In the genomic region with DNA sequence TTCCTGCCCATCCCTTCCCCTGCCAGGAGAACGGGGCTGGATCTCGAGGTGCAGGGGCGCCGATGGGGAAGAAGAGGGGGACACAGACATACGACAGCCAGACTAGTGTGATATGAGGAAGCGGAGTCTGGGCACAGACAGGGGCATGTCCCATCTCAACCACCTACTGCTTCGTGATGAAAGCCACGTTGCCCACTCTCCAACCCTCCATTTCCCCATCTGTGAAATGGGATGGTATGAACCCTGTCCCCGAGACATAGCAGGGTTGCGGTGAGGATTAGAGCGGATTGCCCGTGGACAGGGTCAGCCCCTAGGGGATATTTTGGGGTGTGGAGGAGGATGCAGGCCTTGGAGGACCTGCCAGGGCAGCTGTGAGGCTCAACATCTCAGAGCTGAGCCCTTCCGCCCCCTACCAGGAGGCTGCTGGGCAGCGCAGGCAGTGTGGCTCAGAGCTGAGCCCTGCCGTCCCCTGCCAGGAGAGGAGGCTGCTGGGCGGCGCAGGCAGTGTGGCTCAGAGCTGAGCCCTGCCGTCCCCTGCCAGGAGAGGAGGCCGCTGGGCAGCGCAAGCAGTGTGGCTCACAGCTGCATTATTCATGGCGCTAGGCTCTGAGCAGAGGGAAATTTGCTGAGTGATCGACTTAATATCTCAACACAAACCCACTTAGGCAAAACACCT, we compare ENCODE assay signal across 20 cellular contexts.
DNase-seq lines count a peak whose midpoint lies in the region; ATAC-seq, FAIRE-seq and TF ChIP-seq lines count a peak whose summit lies in the region.
"Had no signal": no experiment of that assay in that cellular context is flagged by ENCODE, and none has a peak within 500 bp of the region (broad histone marks: within the 10 kb centered on the region; RNA-seq: fewer than 3 reads in every experiment).

No MANE protein-coding gene starts in this region.

- POLR2A ChIA-PET in GM12878 (lab: Charles Lee) = no interaction called here

- WGBS in GM12878 (ENCODE audit: insufficient coverage, insufficient replicate concordance, low lambda C conversion rate, missing lambda C conversion rate) = 58% methylated on average over 22 of the region's 22 CpGs
- WGBS in neuronal stem cell (ENCODE audit: extremely low coverage in 2 of 2, insufficient read length in 2 of 2, insufficient replicate concordance in 1 of 2), 2 donors = no CpG with 5 or more reads among the region's 22 CpGs

- no peak overlapping the region for H3K4me2 ChIP-seq in GM12878 (ENCODE audit: control insufficient read depth, insufficient read depth)
- H3K4me2 ChIP-seq in neuronal stem cell (ENCODE audit: insufficient read depth, low read length, poor library complexity, severe bottlenecking) = no peak overlapping the region

- FAIRE-seq in GM12878 (lab: Jason Lieb, UNC) = no peak

- no peak for TF ChIP-seq EP300 in GM12878 (IDR thresholded peaks at IDR 0.05; ENCODE audit: borderline replicate concordance in 1 of 2, control insufficient read depth in 1 of 2, low read depth in 2 of 2, low read length in 2 of 2)

- BruUV-seq in GM12878 (replicated peaks; lab: Mats Ljungman, UMichigan) = no TSS peak

- no peak overlapping the region for H3K4ac ChIP-seq in neuronal stem cell (ENCODE audit: low read length)

- H3K4me1 ChIP-seq in GM12878 (ENCODE audit: control insufficient read depth, insufficient read depth, low read length) (no peaks in the 10 kb centered on the region), neuronal stem cell (ENCODE audit: control insufficient read depth in 2 of 2, insufficient read depth in 1 of 2, low read depth in 1 of 2, low read length in 2 of 2) (peaks cover 0 to 14% of the 10 kb centered on the region in 2 donors)
- H3K4me1 ChIP-seq: esophagus squamous epithelium, HAP-1, uterus had no signal

- no peaks in the 10 kb centered on the region for H3K79me2 ChIP-seq in GM12878 (ENCODE audit: control insufficient read depth, insufficient read depth, low read length)

- RAD21 ChIA-PET in GM12878 (lab: Charles Lee; ENCODE audit: unreplicated experiment) = no interaction called here

- ATAC-seq in GM12878 = peak; percentile 50; the same call in 1 of the 3 replicates
- no peak for ATAC-seq in GM21367 (IDR thresholded peaks at IDR 0.05; ENCODE audit: unreplicated experiment)
- ATAC-seq in GM21423 (IDR thresholded peaks at IDR 0.05; ENCODE audit: unreplicated experiment) = no peak
- ATAC-seq: activated CD8-positive, alpha-beta T cell treated with anti-CD3 and anti-CD28 coated beads for 36 hours had no signal

- peak overlapping the region; percentile 49 for H3K18ac ChIP-seq in neuronal stem cell (ENCODE audit: low read length)

- peak overlapping the region; percentile 65 for H2AK5ac ChIP-seq in neuronal stem cell (ENCODE audit: low read depth, low read length)

- SMC1A ChIA-PET in GM12878 (lab: Charles Lee; ENCODE audit: uncharacterized antibody, unreplicated experiment) = no interaction called here

- no peak overlapping the region for H2BK120ac ChIP-seq in neuronal stem cell (ENCODE audit: low read depth, low read length)

- no peak overlapping the region for H3K4me3 ChIP-seq in GM12878
- no peak overlapping the region for H3K4me3 ChIP-seq in neuronal stem cell (ENCODE audit: low read length in 2 of 2)
- H3K4me3 ChIP-seq: esophagus squamous epithelium, HAP-1, uterus had no signal

- peak overlapping the region; percentile 2 for H4K91ac ChIP-seq in neuronal stem cell (ENCODE audit: low read depth, low read length, poor library complexity)

- H3K27ac ChIP-seq in GM12878 (ENCODE audit: control insufficient read depth, insufficient read depth) (no peak overlapping the region), neuronal stem cell (replicated peaks; ENCODE audit: low read length) (no peak overlapping the region)
- H3K27ac ChIP-seq: esophagus squamous epithelium, uterus had no signal

- H3K36me3 ChIP-seq in GM12878 (ENCODE audit: control insufficient read depth in 2 of 2, insufficient read depth in 2 of 2, low read length in 1 of 2) = no peaks in the 10 kb centered on the region
- H3K36me3 ChIP-seq in neuronal stem cell (replicated peaks in 1 of 2; ENCODE audit: control insufficient read depth in 2 of 2, insufficient read depth in 2 of 2, low read length in 2 of 2) = peaks cover 0 to 5% of the 10 kb centered on the region in 2 donors
- H3K36me3 ChIP-seq: esophagus squamous epithelium, HAP-1, uterus had no signal

- H2BK15ac ChIP-seq in neuronal stem cell (ENCODE audit: low read length) = peak overlapping the region; percentile 65

- in situ Hi-C loops in GM12878 (cut with MboI) = no loop called here

- no peak for TF ChIP-seq POLR2A in GM12878 (IDR thresholded peaks at IDR 0.05; ENCODE audit: low read depth, low read length)

- no peak overlapping the region for H3K9ac ChIP-seq in GM12878 (ENCODE audit: control insufficient read depth, insufficient read depth, low read length)
- H3K9ac ChIP-seq in neuronal stem cell (ENCODE audit: low read depth, low read length, poor library complexity) = peak overlapping the region; percentile 53

- peaks cover 5% of the 10 kb centered on the region for H3K79me1 ChIP-seq in neuronal stem cell (ENCODE audit: low read depth, low read length)

- H2AFZ ChIP-seq in GM12878 (ENCODE audit: control insufficient read depth, low read depth, low read length) (no peak overlapping the region), neuronal stem cell (ENCODE audit: low read length) (no peak overlapping the region)

- intact Hi-C loops in GM12878 (cut with micrococcal nuclease; ENCODE audit: unreplicated experiment) = no loop called here

- H3K23ac ChIP-seq in neuronal stem cell (ENCODE audit: low read depth, low read length, poor library complexity) = peak overlapping the region; percentile 56

- H3K9me3 ChIP-seq in GM12878 (replicated peaks; ENCODE audit: control insufficient read depth, insufficient read depth, low read length) = no peaks in the 10 kb centered on the region; the same call in 2 of the 3 replicates
- peaks cover 0 to 12% of the 10 kb centered on the region in 2 donors for H3K9me3 ChIP-seq in neuronal stem cell (replicated peaks in 1 of 2; ENCODE audit: control insufficient read depth in 2 of 2, insufficient read depth in 1 of 2, low read depth in 1 of 2, low read length in 2 of 2)
- H3K9me3 ChIP-seq: esophagus squamous epithelium, HAP-1, uterus had no signal

- TF ChIP-seq CTCF in GM12873 (IDR thresholded peaks at IDR 0.05; ENCODE audit: insufficient read depth, low read depth, low read length, missing control alignments) (peak; percentile 6), GM12878 (IDR thresholded peaks at IDR 0.05 in 2 of 3, conservative IDR thresholded peaks at IDR 0.05 in 1 of 3; ENCODE audit: control insufficient read depth in 2 of 3, extremely low read depth in 1 of 3, insufficient read depth in 1 of 3, low read depth in 3 of 3, low read length in 3 of 3) (no peak)

- H4K8ac ChIP-seq in neuronal stem cell (ENCODE audit: low read depth, low read length) = no peak overlapping the region

- H2BK5ac ChIP-seq in neuronal stem cell (ENCODE audit: low read length) = no peak overlapping the region

- CTCF ChIA-PET in GM12878 (lab: Yijun Ruan, JAX) = interaction anchor here (0.9 kb wide), 1 partner anchor 19 kb away, joined by 6 read pairs; no protein-coding TSS in a partner anchor

- peak overlapping the region; percentile 25 for H3K14ac ChIP-seq in neuronal stem cell (ENCODE audit: low read length)

- H2BK12ac ChIP-seq in neuronal stem cell (ENCODE audit: low read length) = no peak overlapping the region

- peak; percentile 59 for DNase-seq in NCI-H2227 (lab: John Stamatoyannopoulos, UW; ENCODE audit: unreplicated experiment)
- no peak for DNase-seq in NCI-H2227 treated with DMSO at 0.1 percent for 48 hours (lab: John Stamatoyannopoulos, UW)
- DNase-seq in GM12878 (ENCODE audit: low read depth, low spot score) = no peak
- DNase-seq in neuronal stem cell (ENCODE audit: low spot score) = no peak
- DNase-seq in mesenteric fat pad (ENCODE audit: low spot score) = no peak
- DNase-seq: activated CD8-positive, alpha-beta T cell treated with anti-CD3 and anti-CD28 coated beads for 36 hours; activated naive CD4-positive, alpha-beta T cell treated with Interleukin-2 at 50 U/mL for 16 hours; activated T-cell treated with anti-CD3 and anti-CD28 coated beads, Interleukin-2, amount 50 U/mL, for 24 hours; anterior cingulate cortex; cerebellar nuclear complex; effector CD8-positive, alpha-beta T cell; esophagus squamous epithelium; occipital lobe; stimulated activated CD4-positive, alpha-beta T cell treated with anti-CD3 and anti-CD28 coated beads, Interleukin-12 subunit alpha, Interleukin-12 subunit beta, amount 100 ng/mL, for 4 hours; T-helper 2 cell; uterus had no signal

- H3K27me3 ChIP-seq in GM12878 (replicated peaks in 1 of 2; ENCODE audit: control insufficient read depth in 2 of 2, insufficient read depth in 2 of 2, low read length in 1 of 2) (0 out of 4 replicates have a peak, but pooled peaks cover 0 to 1% of the 10 kb centered on the region in 2 experiments), neuronal stem cell (ENCODE audit: control insufficient read depth in 3 of 3, insufficient read depth in 3 of 3, low read depth in 1 of 3, low read length in 3 of 3) (peaks cover 0 to 12% (median 2%) of the 10 kb centered on the region in 3 experiments)
- H3K27me3 ChIP-seq: uterus had no signal

- no peaks in the 10 kb centered on the region for H4K20me1 ChIP-seq in GM12878 (ENCODE audit: control insufficient read depth, insufficient read depth)

- no peak for TF ChIP-seq RAD21 in GM12878 (IDR thresholded peaks at IDR 0.05; ENCODE audit: insufficient read depth, low read depth, low read length)

TF ChIP-seq in GM12878, 131 proteins besides CTCF, POLR2A, EP300 and RAD21 (continues in another document):
- TF ChIP-seq MLLT1 (IDR thresholded peaks at IDR 0.05) (no peak), HDAC2 (IDR thresholded peaks at IDR 0.05) (no peak)
